Comparison of ENCODE assay signal across 20 cellular contexts in genomic region chr3:188229177-188229576, GRCh38.
DNase-seq lines count a peak whose midpoint lies in the region; ATAC-seq and TF ChIP-seq lines count a peak whose summit lies in the region.
"Had no signal": no experiment of that assay in that cellular context is flagged by ENCODE, and none has a peak within 500 bp of the region (broad histone marks: within the 10 kb centered on the region; RNA-seq: fewer than 3 reads in every experiment).

No MANE protein-coding gene starts in this region.

- H3K36me3 ChIP-seq in Loucy (ENCODE audit: insufficient read depth, low read length), result no peaks in the 10 kb centered on the region
- no peaks in the 10 kb centered on the region for H3K36me3 ChIP-seq in mucosa of descending colon (ENCODE audit: low read depth)
- peaks cover 0 to 27% (median 6%) of the 10 kb centered on the region in 3 donors for H3K36me3 ChIP-seq in tibial artery

- H3K4me1 ChIP-seq in Loucy (ENCODE audit: insufficient read depth, low read length, poor library complexity, severe bottlenecking) (peaks cover 22% of the 10 kb centered on the region), mucosa of descending colon (ENCODE audit: low read depth) (peaks cover 24% of the 10 kb centered on the region), tibial artery (peaks cover 0 to 99% (median 65%) of the 10 kb centered on the region in 4 donors)

- peak overlapping the region; percentile 81 for H3K4me2 ChIP-seq in Loucy (ENCODE audit: low read depth, low read length, poor library complexity, severe bottlenecking)
- H3K4me2 ChIP-seq: KMS-11 had no signal

- H3K4me3 ChIP-seq in Loucy (ENCODE audit: low read length, poor library complexity, severe bottlenecking), result peak overlapping the region; percentile 63
- no peak overlapping the region for H3K4me3 ChIP-seq in mucosa of descending colon
- H3K4me3 ChIP-seq in tibial artery, result no peak overlapping the region
- H3K4me3 ChIP-seq in foreskin fibroblast (ENCODE audit: low read depth in 1 of 2, low read length in 2 of 2), result no peak overlapping the region
- H3K4me3 ChIP-seq: left lung had no signal

- no peaks in the 10 kb centered on the region for H3K27me3 ChIP-seq in Loucy (ENCODE audit: insufficient read depth, low read length, poor library complexity, severe bottlenecking)
- H3K27me3 ChIP-seq in tibial artery, result no peaks in the 10 kb centered on the region
- H3K27me3 ChIP-seq: left lung had no signal

- peak; percentile 74 for ATAC-seq in mucosa of descending colon
- ATAC-seq: esophagus mucosa, left lung had no signal

- peaks cover 10% of the 10 kb centered on the region; the same call in 1 of the 2 replicates for H3K79me2 ChIP-seq in Loucy (ENCODE audit: insufficient read depth, low read length)

- TF ChIP-seq CTCF in Loucy (conservative IDR thresholded peaks at IDR 0.05; ENCODE audit: low read length) (no peak), mucosa of descending colon (IDR thresholded peaks at IDR 0.05) (no peak), tibial artery (IDR thresholded peaks at IDR 0.05) (no peak), foreskin fibroblast (IDR thresholded peaks at IDR 0.05; ENCODE audit: low read depth, low read length) (no peak)

- peak overlapping the region; percentile 73 to 87 for H3K27ac ChIP-seq in tibial artery
- H3K27ac ChIP-seq: KMS-11, left lung had no signal

- intact Hi-C loops in mucosa of descending colon (cut with DNase I, micrococcal nuclease), result no loop called here
- intact Hi-C loops in tibial artery (cut with DNase I; ENCODE audit: low total_unique reads), result no loop called here

- H3K9me2 ChIP-seq in Loucy (replicated peaks; ENCODE audit: low read depth, low read length), result no peaks in the 10 kb centered on the region

- H3K9ac ChIP-seq in Loucy (ENCODE audit: low read depth, low read length, poor library complexity, severe bottlenecking), result peak overlapping the region; percentile 50
- H3K9ac ChIP-seq: KMS-11 had no signal

- no peak overlapping the region for H2AFZ ChIP-seq in Loucy (ENCODE audit: low read length)

- no peaks in the 10 kb centered on the region for H4K20me1 ChIP-seq in Loucy (ENCODE audit: insufficient read depth, low read length, poor library complexity, severe bottlenecking)

- peaks cover 8% of the 10 kb centered on the region; the same call in 1 of the 2 replicates for H3F3A ChIP-seq in Loucy (ENCODE audit: low read depth)

- DNase-seq in dermis microvascular lymphatic vessel endothelial cell (ENCODE audit: low read depth in 2 of 2), result peak; percentile 36 to 89
- DNase-seq in mucosa of descending colon, result no peak
- DNase-seq in tibial artery, result no peak
- no peak for DNase-seq in foreskin fibroblast
- DNase-seq in stimulated activated CD4-positive, alpha-beta T cell treated with anti-CD3 and anti-CD28 coated beads, Interleukin-4, amount 100 ng/mL, for 1 hour, result no peak
- DNase-seq in OCI-M2 (lab: John Stamatoyannopoulos, UW; ENCODE audit: unreplicated experiment), result no peak
- DNase-seq: activated B cell treated with CpG ODN at 0.5 μM for 24 hours; activated CD4-positive, alpha-beta memory T cell treated with anti-CD3 and anti-CD28 coated beads for 36 hours; activated gamma-delta T cell treated with Interleukin-2 at 50 U/mL for 16 hours; activated T-cell treated with anti-CD3 and anti-CD28 coated beads for 4 hours; DND-41; glutamatergic neuron; left lung; NCI-H1048; NCI-H524 treated with DMSO at 0.1 percent for 48 hours; retina; T-helper 9 cell had no signal

- H3K9me3 ChIP-seq in Loucy (ENCODE audit: insufficient read depth, low read depth, low read length) (no peaks in the 10 kb centered on the region), mucosa of descending colon (no peaks in the 10 kb centered on the region), tibial artery (no peaks in the 10 kb centered on the region)
- H3K9me3 ChIP-seq: left lung had no signal

Comparison
In these comparisons a context has a peak if more than half of its experiments do, and no peak if none do; other contexts are left out.
1. DNase-seq: peak in dermis microvascular lymphatic vessel endothelial cell (2 of 2); none in mucosa of descending colon (0 of 3), tibial artery (0 of 2), foreskin fibroblast (0 of 2), stimulated activated CD4-positive, alpha-beta T cell treated with anti-CD3 and anti-CD28 coated beads, Interleukin-4, amount 100 ng/mL, for 1 hour (single experiment) and OCI-M2 (single experiment).